Comparison of ENCODE assay signal across 12 cellular contexts in the genomic region with DNA sequence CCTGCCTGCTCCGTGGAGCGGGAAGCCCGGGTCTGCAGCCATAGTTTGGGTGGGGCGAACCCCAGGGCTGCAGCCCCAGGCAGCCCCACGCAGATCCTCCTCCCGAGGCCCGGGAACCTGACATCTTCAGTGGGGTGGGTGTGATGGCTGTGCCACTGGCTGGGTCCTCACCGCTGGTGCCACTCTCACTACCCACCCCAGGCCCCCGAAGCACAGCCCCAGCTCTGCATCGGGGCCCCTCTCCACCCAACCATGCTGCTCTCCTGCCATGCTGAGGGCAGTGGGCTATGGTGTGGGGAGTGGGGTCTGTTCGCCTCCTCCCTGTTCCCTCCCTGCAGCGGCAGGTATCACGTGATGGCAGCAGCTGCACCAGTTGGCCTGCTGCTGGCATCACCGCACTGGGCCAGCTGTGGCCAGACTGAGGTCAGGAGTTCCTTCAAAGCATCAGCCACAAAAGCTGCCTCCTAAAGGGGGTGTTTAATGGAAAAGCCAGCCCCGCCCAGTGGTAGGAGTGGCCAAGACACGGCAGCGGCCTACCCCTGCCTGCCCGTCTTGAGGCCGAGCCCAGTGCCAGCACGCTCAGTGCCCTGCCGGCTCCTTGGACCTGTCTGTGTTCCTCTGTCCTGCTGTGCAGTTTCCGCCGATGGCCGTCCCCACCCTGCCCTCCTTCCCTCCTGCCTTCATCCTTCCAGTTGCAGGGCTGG. TPM values are rescaled to one million over a fixed set of nuclear protein-coding genes. Genes with fewer than 3 reads are reported as not detected.
DNase-seq lines count a peak whose midpoint lies in the region; ATAC-seq and TF ChIP-seq lines count a peak whose summit lies in the region.
"Had no signal": no experiment of that assay in that cellular context is flagged by ENCODE, and none has a peak within 500 bp of the region (broad histone marks: within the 10 kb centered on the region; RNA-seq: fewer than 3 reads in every experiment).

No MANE protein-coding gene starts in this region.

- H3K27me3 ChIP-seq in ectodermal cell (ENCODE audit: control insufficient read depth, insufficient read depth, low read length, poor library complexity, severe bottlenecking) (no peaks in the 10 kb centered on the region), lower lobe of right lung (ENCODE audit: low read depth) (no peaks in the 10 kb centered on the region), stomach smooth muscle (ENCODE audit: control insufficient read depth in 1 of 2, insufficient read depth in 2 of 2, low read length in 2 of 2) (no peaks in the 10 kb centered on the region)
- H3K27me3 ChIP-seq: left lung had no signal

- peak; percentile 72 for DNase-seq in NCI-H2227 (lab: John Stamatoyannopoulos, UW; ENCODE audit: unreplicated experiment)
- DNase-seq in lower lobe of right lung, result no peak
- DNase-seq in activated CD4-positive, alpha-beta T cell treated with anti-CD3 and anti-CD28 coated beads, Interleukin-2, amount 50 U/mL, for 1 hour, result no peak
- DNase-seq in activated T-helper 2 cell treated with anti-CD3 and anti-CD28 coated beads, Interferon-gamma antibody, Interleukin-2, Interleukin-4, amounts not matched to agents 10 μg/mL and 5 μg/mL and 100 μg/mL, durations not matched to agents 14 hours and 24 hours and 36 hours (ENCODE audit: low spot score), result no peak
- DNase-seq: aorta, NCI-H524 had no signal

- H3K4me1 ChIP-seq in ectodermal cell (ENCODE audit: control insufficient read depth, insufficient read depth, low read length) (peaks cover 13% of the 10 kb centered on the region), lower lobe of right lung (peaks cover 14% of the 10 kb centered on the region), stomach smooth muscle (ENCODE audit: control insufficient read depth, insufficient read depth, low read length) (peaks cover 14% of the 10 kb centered on the region)

- no peaks in the 10 kb centered on the region for H3K27me3 Mint-ChIP-seq in activated T-helper 2 cell treated with anti-CD3 and anti-CD28 coated beads, Interferon-gamma antibody, Interleukin-2, Interleukin-4, amounts not matched to agents 10 μg/mL and 5 μg/mL and 100 μg/mL, durations not matched to agents 14 hours and 24 hours and 36 hours (ENCODE audit: low read depth)

- ATAC-seq in lower lobe of right lung (peak in 1 of 2 donors; percentile 8), GM21423 (IDR thresholded peaks at IDR 0.05; ENCODE audit: unreplicated experiment) (no peak), HG03095 (IDR thresholded peaks at IDR 0.05; ENCODE audit: unreplicated experiment) (no peak)
- ATAC-seq: left lung had no signal

- TF ChIP-seq CTCF in lower lobe of right lung (IDR thresholded peaks at IDR 0.05), result no peak

- intact Hi-C loops in lower lobe of right lung (cut with DNase I), result no loop called here
- intact Hi-C loops in activated T-helper 2 cell treated with anti-CD3 and anti-CD28 coated beads, Interferon-gamma antibody, Interleukin-2, Interleukin-4, amounts not matched to agents 10 μg/mL and 5 μg/mL and 100 μg/mL, durations not matched to agents 14 hours and 24 hours and 36 hours (cut with micrococcal nuclease), result no loop called here

- no peaks in the 10 kb centered on the region for H3K4me1 Mint-ChIP-seq in activated T-helper 2 cell treated with anti-CD3 and anti-CD28 coated beads, Interferon-gamma antibody, Interleukin-2, Interleukin-4, amounts not matched to agents 10 μg/mL and 5 μg/mL and 100 μg/mL, durations not matched to agents 14 hours and 24 hours and 36 hours (ENCODE audit: low read depth)

- no peaks in the 10 kb centered on the region for H3K36me3 ChIP-seq in ectodermal cell (ENCODE audit: control insufficient read depth, insufficient read depth, low read length)
- H3K36me3 ChIP-seq in lower lobe of right lung, result peaks cover 37% of the 10 kb centered on the region
- peaks cover 6 to 8% of the 10 kb centered on the region in 2 donors for H3K36me3 ChIP-seq in stomach smooth muscle (ENCODE audit: control insufficient read depth in 2 of 2, insufficient read depth in 2 of 2, low read length in 2 of 2)

- no peak overlapping the region for H3K4me3 Mint-ChIP-seq in activated T-helper 2 cell treated with anti-CD3 and anti-CD28 coated beads, Interferon-gamma antibody, Interleukin-2, Interleukin-4, amounts not matched to agents 10 μg/mL and 5 μg/mL and 100 μg/mL, durations not matched to agents 14 hours and 24 hours and 36 hours (ENCODE audit: low read depth)

- H3K36me3 Mint-ChIP-seq in activated T-helper 2 cell treated with anti-CD3 and anti-CD28 coated beads, Interferon-gamma antibody, Interleukin-2, Interleukin-4, amounts not matched to agents 10 μg/mL and 5 μg/mL and 100 μg/mL, durations not matched to agents 14 hours and 24 hours and 36 hours (ENCODE audit: low read depth), result peaks cover 19% of the 10 kb centered on the region

- no peak overlapping the region for H3K9ac ChIP-seq in stomach smooth muscle (ENCODE audit: low read length in 2 of 2)

- H3K4me3 ChIP-seq in ectodermal cell (ENCODE audit: insufficient read depth, low read depth, low read length) (no peak overlapping the region), lower lobe of right lung (no peak overlapping the region), stomach smooth muscle (ENCODE audit: low read length in 2 of 2) (peak overlapping the region in 1 of 2 donors; percentile 8)
- H3K4me3 ChIP-seq: left lung had no signal

- H3K27ac Mint-ChIP-seq in activated T-helper 2 cell treated with anti-CD3 and anti-CD28 coated beads, Interferon-gamma antibody, Interleukin-2, Interleukin-4, amounts not matched to agents 10 μg/mL and 5 μg/mL and 100 μg/mL, durations not matched to agents 14 hours and 24 hours and 36 hours, result no peak overlapping the region

- no peaks in the 10 kb centered on the region for H3K9me3 Mint-ChIP-seq in activated T-helper 2 cell treated with anti-CD3 and anti-CD28 coated beads, Interferon-gamma antibody, Interleukin-2, Interleukin-4, amounts not matched to agents 10 μg/mL and 5 μg/mL and 100 μg/mL, durations not matched to agents 14 hours and 24 hours and 36 hours

- H3K9me3 ChIP-seq in ectodermal cell (ENCODE audit: control insufficient read depth, low read length) (no peaks in the 10 kb centered on the region), lower lobe of right lung (no peaks in the 10 kb centered on the region), stomach smooth muscle (ENCODE audit: control insufficient read depth in 2 of 2, low read length in 2 of 2) (no peaks in the 10 kb centered on the region)
- H3K9me3 ChIP-seq: left lung had no signal

- peak overlapping the region; percentile 67 for H3K27ac ChIP-seq in ectodermal cell (ENCODE audit: insufficient read depth, low read depth, low read length, poor library complexity, severe bottlenecking)
- peak overlapping the region; percentile 60 for H3K27ac ChIP-seq in lower lobe of right lung
- H3K27ac ChIP-seq in stomach smooth muscle (ENCODE audit: low read length), result peak overlapping the region; percentile 24
- H3K27ac ChIP-seq: left lung, VCaP had no signal

- WGBS in ectodermal cell, 2 experiments, result 83 to 85% methylated on average over 24 of the region's 24 CpGs

RNA-seq across cellular contexts. Expression of a gene that starts 10.8 kb away (rescaled TPM):
- polyA plus RNA-seq in ectodermal cell (2013, experiment 1 of 4), result 31.1 TPM
- 31.9 TPM for polyA plus RNA-seq in ectodermal cell (2013, experiment 2 of 4)
- 27.0 TPM for polyA plus RNA-seq in ectodermal cell (2013, experiment 3 of 4)
- 27.9 TPM for polyA plus RNA-seq in ectodermal cell (2013, experiment 4 of 4)
- 24.8 TPM for total RNA-seq in lower lobe of right lung
- total RNA-seq in activated T-helper 2 cell treated with anti-CD3 and anti-CD28 coated beads, Interferon-gamma antibody, Interleukin-2, Interleukin-4, amounts not matched to agents 10 μg/mL and 5 μg/mL and 100 μg/mL, durations not matched to agents 14 hours and 24 hours and 36 hours, result 65.5 and 68.5 TPM in 2 replicates

RNA-seq across cellular contexts. Expression of a gene that starts 26.9 kb away (rescaled TPM):
- polyA plus RNA-seq in ectodermal cell (2013, experiment 1 of 4), result 3.4 TPM
- 3.9 TPM for polyA plus RNA-seq in ectodermal cell (2013, experiment 2 of 4)
- 3.4 TPM for polyA plus RNA-seq in ectodermal cell (2013, experiment 3 of 4)
- polyA plus RNA-seq in ectodermal cell (2013, experiment 4 of 4), result 5.8 TPM
- total RNA-seq in lower lobe of right lung, result 1.3 TPM
- 1.8 and 2.1 TPM in 2 replicates for total RNA-seq in activated T-helper 2 cell treated with anti-CD3 and anti-CD28 coated beads, Interferon-gamma antibody, Interleukin-2, Interleukin-4, amounts not matched to agents 10 μg/mL and 5 μg/mL and 100 μg/mL, durations not matched to agents 14 hours and 24 hours and 36 hours

RNA-seq across cellular contexts. Expression of a gene that starts 59.3 kb away (rescaled TPM):
- 666 TPM for polyA plus RNA-seq in ectodermal cell (2013, experiment 1 of 4)
- 703 TPM for polyA plus RNA-seq in ectodermal cell (2013, experiment 2 of 4)
- 464 TPM for polyA plus RNA-seq in ectodermal cell (2013, experiment 3 of 4)
- 553 TPM for polyA plus RNA-seq in ectodermal cell (2013, experiment 4 of 4)
- total RNA-seq in lower lobe of right lung, result 659 TPM
- 694 and 701 TPM in 2 replicates for total RNA-seq in activated T-helper 2 cell treated with anti-CD3 and anti-CD28 coated beads, Interferon-gamma antibody, Interleukin-2, Interleukin-4, amounts not matched to agents 10 μg/mL and 5 μg/mL and 100 μg/mL, durations not matched to agents 14 hours and 24 hours and 36 hours
